ENCODE assay signal across 27 cellular contexts in the genomic region with DNA sequence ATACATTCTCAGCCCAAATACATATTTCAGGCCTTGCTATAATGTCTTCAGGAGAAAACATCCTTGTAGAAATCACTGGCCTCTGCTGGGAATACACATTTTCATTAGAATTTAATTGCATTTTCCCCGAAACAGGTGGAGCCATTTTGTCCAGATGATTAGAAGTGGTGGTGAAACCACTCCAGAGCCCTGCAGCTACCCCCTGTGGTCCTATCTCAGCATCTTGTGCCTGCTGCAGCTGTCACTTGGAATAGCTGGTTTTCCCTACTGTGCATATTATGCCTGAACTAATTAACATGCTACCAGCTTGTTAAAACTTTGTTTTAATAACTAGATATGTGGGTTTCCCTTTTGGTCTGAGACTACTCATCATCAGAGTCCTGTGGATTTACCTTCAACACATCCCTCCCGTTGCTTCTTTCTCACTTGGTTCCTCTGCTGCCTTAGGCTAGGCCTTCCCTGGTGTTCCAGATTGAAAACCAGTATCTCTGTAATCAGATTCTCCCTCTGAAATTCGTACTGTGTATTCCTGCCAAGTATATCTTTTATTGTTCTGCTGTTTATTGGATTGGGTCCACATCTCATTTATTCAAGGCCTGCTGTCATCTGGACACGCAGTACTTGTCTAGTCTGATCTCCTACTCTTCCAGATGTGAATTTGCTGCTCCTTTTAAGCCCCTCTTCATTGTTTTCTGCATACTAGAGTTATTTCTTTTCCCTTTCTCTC. TPM values are rescaled to one million over a fixed set of nuclear protein-coding genes. Genes with fewer than 3 reads are reported as not detected.
DNase-seq lines count a peak whose midpoint lies in the region; ATAC-seq and TF ChIP-seq lines count a peak whose summit lies in the region.
"Had no signal": no experiment of that assay in that cellular context is flagged by ENCODE, and none has a peak within 500 bp of the region (broad histone marks: within the 10 kb centered on the region; RNA-seq: fewer than 3 reads in every experiment).

No MANE protein-coding gene starts in this region.

- no peak for TF ChIP-seq CTCF in glutamatergic neuron (IDR thresholded peaks at IDR 0.05; ENCODE audit: partially characterized antibody, unreplicated experiment)
- TF ChIP-seq CTCF in lower leg skin (IDR thresholded peaks at IDR 0.05), result no peak

- ATAC-seq in HG03097 (IDR thresholded peaks at IDR 0.05; ENCODE audit: low FRiP score, unreplicated experiment) (no peak), GM21576 (IDR thresholded peaks at IDR 0.05; ENCODE audit: unreplicated experiment) (no peak)
- ATAC-seq: CD8-positive, alpha-beta T cell had no signal

- WGBS in lower leg skin, 2 donors, result 42 to 43% methylated on average over 4 of the region's 4 CpGs

- H3K4me3 Mint-ChIP-seq in glutamatergic neuron (ENCODE audit: unreplicated experiment), result no peak overlapping the region
- H3K4me3 Mint-ChIP-seq: activated naive CD8-positive, alpha-beta T cell treated with anti-CD3 and anti-CD28 coated beads, Interleukin-2, amount 10 ng/mL, durations not matched to agents 7 days and 5 days; CD8-positive, alpha-beta T cell; HFFc6 had no signal

- H3K9me3 Mint-ChIP-seq in glutamatergic neuron (ENCODE audit: unreplicated experiment), result no peaks in the 10 kb centered on the region
- H3K9me3 Mint-ChIP-seq: HFFc6 had no signal

- no peak for TF ChIP-seq POLR2A in lower leg skin (IDR thresholded peaks at IDR 0.05)

- peaks cover under 1% of the 10 kb centered on the region for H3K36me3 Mint-ChIP-seq in glutamatergic neuron (ENCODE audit: unreplicated experiment)
- H3K36me3 Mint-ChIP-seq: CD8-positive, alpha-beta T cell had no signal

- no peaks in the 10 kb centered on the region for H3K27me3 Mint-ChIP-seq in glutamatergic neuron (ENCODE audit: unreplicated experiment)

- no peak overlapping the region for H3K4me3 ChIP-seq in lower leg skin (ENCODE audit: low read depth, poor library complexity, severe bottlenecking)
- H3K4me3 ChIP-seq: lung, Peyer's patch, right atrium auricular region, SJSA1, spleen had no signal

- peaks cover 4% of the 10 kb centered on the region for H3K4me1 Mint-ChIP-seq in glutamatergic neuron (ENCODE audit: low read depth, unreplicated experiment)

- intact Hi-C loops in lower leg skin (cut with DNase I; ENCODE audit: low total_unique reads), result no loop called here

- H3K27ac Mint-ChIP-seq in glutamatergic neuron (ENCODE audit: unreplicated experiment), result peak overlapping the region; percentile 19
- H3K27ac Mint-ChIP-seq: activated naive CD8-positive, alpha-beta T cell treated with anti-CD3 and anti-CD28 coated beads, Interleukin-2, amount 10 ng/mL, durations not matched to agents 7 days and 5 days; CD8-positive, alpha-beta T cell; HFFc6 had no signal

- DNase-seq in Ammon's horn (ENCODE audit: low spot score) (peak; percentile 13), G401 (ENCODE audit: low spot score) (peak; percentile 40), NCI-H524 treated with DMSO at 0.1 percent for 48 hours (lab: John Stamatoyannopoulos, UW) (peak; percentile 78), glutamatergic neuron (no peak), globus pallidus (ENCODE audit: low spot score) (no peak), lower leg skin (ENCODE audit: low spot score in 2 of 2) (no peak)
- DNase-seq: activated CD4-positive, alpha-beta T cell treated with anti-CD3 and anti-CD28 coated beads, Interleukin-2, amount 50 U/mL, for 4 hours; activated CD8-positive, alpha-beta memory T cell treated with anti-CD3 and anti-CD28 coated beads, Interleukin-2, amount 50 U/mL, for 48 hours; activated effector memory CD4-positive, alpha-beta T cell treated with Interleukin-2 at 50 U/mL for 16 hours; activated naive CD8-positive, alpha-beta T cell treated with anti-CD3 and anti-CD28 coated beads, Interleukin-2, amount 10 ng/mL, durations not matched to agents 7 days and 5 days; CD8-positive, alpha-beta T cell; cerebellar nuclear complex; DMS53; foreskin fibroblast; HFFc6; MV-4-11; Peyer's patch; spleen; stimulated activated CD4-positive, alpha-beta T cell treated with anti-CD3 and anti-CD28 coated beads, Interleukin-4, amount 100 ng/mL, for 24 hours; stimulated activated naive CD4-positive, alpha-beta T cell treated with Interleukin-2 at 50 U/mL for 16 hours had no signal

- in situ Hi-C loops in G401 (cut with HindIII; ENCODE audit: low sequenced_read_pairs), result no loop called here

RNA-seq across cellular contexts. Expression of a gene that starts 15.2 kb away (rescaled TPM):
- not detected in 2 replicates for total RNA-seq in G401 (2014; rRNA removed; shearing (Covaris generic))
- total RNA-seq in glutamatergic neuron (ENCODE audit: unreplicated experiment), result not detected
- under 1 TPM; 0.02 to 0.19 (median 0.08) TPM for total RNA-seq in lower leg skin
- total RNA-seq: CD8-positive, alpha-beta T cell; epithelial cell of proximal tubule; HFFc6; kidney epithelial cell; SJSA1 had no signal

RNA-seq across cellular contexts. Expression of a gene that starts 27.4 kb away (rescaled TPM):
- total RNA-seq in G401 (2014; rRNA removed; shearing (Covaris generic)), result 374 and 476 TPM in 2 replicates
- total RNA-seq in glutamatergic neuron (ENCODE audit: unreplicated experiment), result 51.6 TPM
- total RNA-seq in lower leg skin, result 100 to 1,000 TPM in 1 of 4 donors, 10 to 100 TPM in 3; 70.7 to 124 (median 89.6) TPM

Comparison
In these comparisons a context has a peak if more than half of its experiments do, and no peak if none do; other contexts are left out.
1. DNase-seq: peak in Ammon's horn (single experiment), G401 (single experiment) and NCI-H524 treated with DMSO at 0.1 percent for 48 hours (single experiment); none in glutamatergic neuron (single experiment), globus pallidus (single experiment) and lower leg skin (0 of 2).